In the genomic region with DNA sequence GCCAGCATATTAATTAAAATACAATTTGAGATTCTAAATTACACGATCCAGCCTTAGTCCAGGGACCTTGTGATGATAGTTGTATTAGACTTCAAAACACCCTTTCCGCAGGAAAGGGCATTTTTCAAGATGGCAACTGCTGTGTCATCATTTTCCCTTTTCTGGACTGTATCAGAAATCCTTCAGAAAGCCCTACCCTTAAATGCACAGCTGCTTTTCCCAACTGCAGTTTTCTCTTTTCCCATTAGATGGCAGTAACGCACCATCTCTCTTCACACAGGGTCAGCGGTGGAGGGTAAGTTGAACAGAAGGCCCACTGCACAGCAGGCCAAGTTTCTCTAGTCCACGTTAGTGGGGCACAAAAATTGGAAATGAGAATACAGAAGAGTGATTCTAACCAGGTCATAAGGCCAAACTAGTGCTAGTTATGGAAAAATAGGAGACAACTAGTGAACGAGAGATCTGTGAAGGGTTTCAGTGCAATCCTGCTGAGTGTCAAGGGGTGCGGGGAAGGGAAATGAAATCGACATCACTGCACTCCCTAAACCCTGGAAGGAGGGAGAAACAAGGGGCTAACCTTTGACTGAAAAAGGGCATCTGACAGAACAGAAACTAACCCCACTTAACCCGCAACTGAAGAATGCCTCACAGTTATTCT, we compare ENCODE assay signal across 8 cellular contexts. TPM values are rescaled to one million over a fixed set of nuclear protein-coding genes. Genes with fewer than 3 reads are reported as not detected.
DNase-seq lines count a peak whose midpoint lies in the region; ATAC-seq, FAIRE-seq and TF ChIP-seq lines count a peak whose summit lies in the region.

No MANE protein-coding gene starts in this region.

- H3K36me3 ChIP-seq in PC-3 (ENCODE audit: low read depth, low read length) (no peaks in the 10 kb centered on the region), neutrophil (no peaks in the 10 kb centered on the region)

- no peaks in the 10 kb centered on the region for H3K9me3 Mint-ChIP-seq in activated T-cell treated with anti-CD3 and anti-CD28 coated beads, Interleukin-2, amount 50 U/mL, for 72 hours

- H3K79me2 ChIP-seq in PC-3 (ENCODE audit: low read length) = no peaks in the 10 kb centered on the region

- no peaks in the 10 kb centered on the region for H3K9me2 ChIP-seq in PC-3 (replicated peaks; ENCODE audit: low read length)

- POLR2A ChIA-PET in PC-3 (lab: Charles Lee; ENCODE audit: unreplicated experiment) = interaction anchor here (0.5 kb wide), 1 partner anchor 494 kb away, joined by 4 read pairs; no protein-coding TSS in a partner anchor

- peaks cover 36% of the 10 kb centered on the region for H3K4me1 Mint-ChIP-seq in activated T-cell treated with anti-CD3 and anti-CD28 coated beads, Interleukin-2, amount 50 U/mL, for 72 hours (ENCODE audit: low read depth)

- no peak for FAIRE-seq in urothelium cell line (lab: Jason Lieb, UNC)

- intact Hi-C loops in PC-3 (cut with micrococcal nuclease) = loop anchor here (1.0 to 5.0 kb wide), 6 partner anchors 52 to 281 kb away; a partner anchor contains a TSS

- H3K4me2 ChIP-seq in PC-3 (ENCODE audit: low read length) = peak overlapping the region; percentile 46

- H3F3A ChIP-seq in PC-3 (ENCODE audit: low read length, unreplicated experiment) = no peaks in the 10 kb centered on the region

- peaks cover 5% of the 10 kb centered on the region for H3K27me3 Mint-ChIP-seq in activated T-cell treated with anti-CD3 and anti-CD28 coated beads, Interleukin-2, amount 50 U/mL, for 72 hours (ENCODE audit: low read depth)

- H3K4me1 ChIP-seq in PC-3 (ENCODE audit: insufficient read depth, low read length) (peaks cover 33% of the 10 kb centered on the region), neutrophil (ENCODE audit: control insufficient read depth in 1 of 2, insufficient read depth in 1 of 2, low read depth in 1 of 2, low read length in 1 of 2) (peaks cover 24 to 40% of the 10 kb centered on the region in 2 experiments)

- no TSS peak for BruUV-seq in PC-3 (replicated peaks; lab: Mats Ljungman, UMichigan)

- peak overlapping the region; percentile 72 for H2AFZ ChIP-seq in PC-3 (ENCODE audit: low read length)

- TF ChIP-seq CTCF in PC-3 (conservative IDR thresholded peaks at IDR 0.05; ENCODE audit: low read depth, low read length) = peak; percentile 99
- peak; percentile 97 for TF ChIP-seq CTCF in fibroblast of pulmonary artery (IDR thresholded peaks at IDR 0.05; ENCODE audit: low read length, missing control alignments)
- TF ChIP-seq CTCF in neutrophil (IDR thresholded peaks at IDR 0.05) = peak; percentile 88

- no peak overlapping the region for H3K27ac ChIP-seq in PC-3 (ENCODE audit: low read length)
- H3K27ac ChIP-seq in neutrophil = no peak overlapping the region

- no peaks in the 10 kb centered on the region for H3K27me3 ChIP-seq in PC-3 (ENCODE audit: low read length)
- no peaks in the 10 kb centered on the region for H3K27me3 ChIP-seq in neutrophil

- CTCF ChIA-PET in PC-3 (lab: Charles Lee) = interaction anchor here (0.5 to 2.5 kb wide), 11 partner anchors 17 to 399 kb away, joined by 3 to 30 read pairs (median 3); no protein-coding TSS in a partner anchor

- peak; percentile 88 for DNase-seq in EL
- DNase-seq in Kasumi-1 (lab: John Stamatoyannopoulos, UW) = peak; percentile 83 to 87
- peak; percentile 98 for DNase-seq in PC-3
- peak; percentile 62 to 76 for DNase-seq in activated T-cell treated with anti-CD3 and anti-CD28 coated beads, Interleukin-2, amount 50 U/mL, for 72 hours
- peak; percentile 94 for DNase-seq in fibroblast of pulmonary artery (ENCODE audit: low read depth)
- DNase-seq in urothelium cell line (ENCODE audit: low spot score) = peak; percentile 83

- H3K4me3 Mint-ChIP-seq in activated T-cell treated with anti-CD3 and anti-CD28 coated beads, Interleukin-2, amount 50 U/mL, for 72 hours = no peak overlapping the region

- ATAC-seq in PC-3 = peak; percentile 85
- ATAC-seq in activated T-cell treated with anti-CD3 and anti-CD28 coated beads, Interleukin-2, amount 50 U/mL, for 72 hours (replicated peaks in 1 of 2) = peak; percentile 90
- ATAC-seq in HG03342 (IDR thresholded peaks at IDR 0.05; ENCODE audit: unreplicated experiment) = no peak

- no peaks in the 10 kb centered on the region for H4K20me1 ChIP-seq in PC-3 (ENCODE audit: low read length)

- no peak overlapping the region for H3K27ac Mint-ChIP-seq in activated T-cell treated with anti-CD3 and anti-CD28 coated beads, Interleukin-2, amount 50 U/mL, for 72 hours

- H3K36me3 Mint-ChIP-seq in activated T-cell treated with anti-CD3 and anti-CD28 coated beads, Interleukin-2, amount 50 U/mL, for 72 hours (ENCODE audit: insufficient read depth in 2 of 2) = no peaks in the 10 kb centered on the region

- H3K9ac ChIP-seq in PC-3 (ENCODE audit: low read length) = peak overlapping the region; percentile 46

- H3K4me3 ChIP-seq in PC-3 (ENCODE audit: low read length) = no peak overlapping the region
- no peak overlapping the region for H3K4me3 ChIP-seq in fibroblast of pulmonary artery (replicated peaks; ENCODE audit: low read depth, low read length)
- no peak overlapping the region for H3K4me3 ChIP-seq in neutrophil (ENCODE audit: low read depth in 1 of 2, low read length in 1 of 2)

- H3K9me3 ChIP-seq in PC-3 (ENCODE audit: low read length) (no peaks in the 10 kb centered on the region), neutrophil (no peaks in the 10 kb centered on the region)

RNA-seq across cellular contexts. Expression of a gene that starts 22.1 kb away (rescaled TPM):
- total RNA-seq in PC-3 (2014; rRNA removed) = not detected in 2 replicates
- total RNA-seq in activated T-cell treated with anti-CD3 and anti-CD28 coated beads, Interleukin-2, amount 50 U/mL, for 72 hours = under 1 TPM in 1 of 2 donors, not detected in 1; 0.86 TPM

RNA-seq across cellular contexts. Expression of a gene that starts 22.3 kb away (rescaled TPM):
- total RNA-seq in PC-3 (2014; rRNA removed) = not detected in 2 replicates
- total RNA-seq in activated T-cell treated with anti-CD3 and anti-CD28 coated beads, Interleukin-2, amount 50 U/mL, for 72 hours = under 1 TPM; 0.19 to 0.49 TPM
